ENCODE assay signal across 17 cellular contexts in the genomic region with DNA sequence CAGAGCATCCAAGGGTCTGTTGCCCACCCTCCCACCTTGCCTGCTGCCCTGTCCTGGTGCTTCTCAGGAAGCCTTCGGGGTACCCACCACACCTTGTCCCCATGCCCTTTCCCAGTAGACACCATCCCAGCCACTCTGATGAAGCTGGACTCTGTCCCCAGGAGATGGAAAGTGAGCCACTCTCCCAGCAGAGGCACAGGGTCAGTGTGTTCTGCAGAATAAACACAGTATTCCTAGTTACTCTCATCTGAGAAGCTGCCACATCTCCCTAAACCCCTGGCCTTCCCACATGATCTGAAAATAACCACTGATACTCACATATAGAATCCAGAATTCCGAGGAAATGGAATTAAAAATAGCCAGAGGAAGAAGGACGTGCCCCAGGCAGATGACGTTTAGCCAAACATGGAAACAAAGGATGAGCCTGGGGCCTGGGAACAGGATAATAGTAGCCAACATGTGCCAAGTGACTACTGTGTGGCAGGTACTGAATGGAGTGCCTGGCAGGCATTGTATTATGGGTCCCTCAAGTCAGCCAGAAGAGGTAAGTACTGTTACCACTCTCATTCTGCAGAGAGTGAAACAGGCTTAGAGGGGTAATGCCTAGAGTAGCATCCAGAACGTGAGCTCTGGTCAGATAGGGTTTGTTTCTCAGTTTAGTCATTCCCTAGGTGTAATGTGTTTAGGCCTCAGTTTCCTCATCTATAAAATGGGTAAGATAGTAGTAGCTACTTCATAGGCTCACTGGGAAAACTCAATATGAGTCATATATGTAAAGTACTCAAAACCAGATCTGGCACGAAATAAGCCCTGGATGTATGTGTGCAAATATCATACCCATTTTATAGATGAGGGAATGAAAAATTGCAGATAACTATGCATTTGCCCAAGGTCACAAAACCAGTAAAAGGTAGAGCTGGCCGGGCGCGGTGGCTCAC. TPM values are rescaled to one million over a fixed set of nuclear protein-coding genes. Genes with fewer than 3 reads are reported as not detected.
DNase-seq lines count a peak whose midpoint lies in the region; ATAC-seq and TF ChIP-seq lines count a peak whose summit lies in the region.
"Had no signal": no experiment of that assay in that cellular context is flagged by ENCODE, and none has a peak within 500 bp of the region (broad histone marks: within the 10 kb centered on the region; RNA-seq: fewer than 3 reads in every experiment).

No MANE protein-coding gene starts in this region.

- no peak for TF ChIP-seq RAD21 in liver (IDR thresholded peaks at IDR 0.05)

- intact Hi-C loops in left ventricle myocardium inferior (cut with micrococcal nuclease) = loop anchor here (10.0 kb wide), 1 partner anchor 258 kb away; no protein-coding TSS in a partner anchor
- intact Hi-C loops in left cardiac atrium (cut with DNase I) = no loop called here

- TF ChIP-seq CTCF in left ventricle myocardium inferior (IDR thresholded peaks at IDR 0.05; ENCODE audit: borderline replicate concordance) = no peak
- TF ChIP-seq CTCF in liver (IDR thresholded peaks at IDR 0.05; ENCODE audit: low read depth, low read length, missing input control) = no peak

- H3K36me3 ChIP-seq in left ventricle myocardium inferior = no peaks in the 10 kb centered on the region
- H3K36me3 ChIP-seq in adipocyte (ENCODE audit: control insufficient read depth, insufficient read depth, low read length, severe bottlenecking) = peaks cover 13% of the 10 kb centered on the region
- H3K36me3 ChIP-seq in liver (ENCODE audit: control insufficient read depth in 4 of 4, insufficient read depth in 3 of 4, low read depth in 1 of 4, low read length in 3 of 4) = no peaks in the 10 kb centered on the region
- H3K36me3 ChIP-seq: SJSA1 had no signal

- no peak for ATAC-seq in left cardiac atrium
- no peak for ATAC-seq in HG02973 (IDR thresholded peaks at IDR 0.05; ENCODE audit: unreplicated experiment)
- no peak for ATAC-seq in GM21528 (IDR thresholded peaks at IDR 0.05; ENCODE audit: low FRiP score, unreplicated experiment)

- H3K9me3 ChIP-seq in left ventricle myocardium inferior (replicated peaks) (no peaks in the 10 kb centered on the region), adipocyte (ENCODE audit: control insufficient read depth, low read length) (no peaks in the 10 kb centered on the region), liver (ENCODE audit: control insufficient read depth in 4 of 4, low read length in 3 of 4) (no peaks in the 10 kb centered on the region)
- H3K9me3 ChIP-seq: SJSA1 had no signal

- 79% methylated on average over 9 of the region's 9 CpGs for WGBS in liver

- H3K27ac ChIP-seq in left ventricle myocardium inferior (replicated peaks) (peak overlapping the region; percentile 47), liver (ENCODE audit: low read depth in 1 of 2, low read length in 2 of 2) (peak overlapping the region in 1 of 2 donors; percentile 12)
- H3K27ac ChIP-seq: SJSA1 had no signal

- H3K9ac ChIP-seq in adipocyte (ENCODE audit: low read length) = peak overlapping the region; percentile 13
- H3K9ac ChIP-seq in liver (ENCODE audit: low read depth in 1 of 2, low read length in 2 of 2) = peak overlapping the region in 1 of 2 donors; percentile 59

- H3K27me3 ChIP-seq in left ventricle myocardium inferior (ENCODE audit: low read depth) (no peaks in the 10 kb centered on the region), adipocyte (replicated peaks; ENCODE audit: control insufficient read depth, insufficient read depth, low read length) (no peaks in the 10 kb centered on the region), liver (ENCODE audit: control insufficient read depth in 4 of 4, insufficient read depth in 4 of 4, low read length in 3 of 4) (no peaks in the 10 kb centered on the region)
- H3K27me3 ChIP-seq: SJSA1 had no signal

- H3K4me1 ChIP-seq in left ventricle myocardium inferior (peaks cover 10% of the 10 kb centered on the region), adipocyte (ENCODE audit: control insufficient read depth, insufficient read depth, low read length) (no peaks in the 10 kb centered on the region), liver (ENCODE audit: control insufficient read depth in 4 of 4, insufficient read depth in 4 of 4, low read length in 3 of 4) (peaks cover 3 to 12% (median 6%) of the 10 kb centered on the region in 4 donors)

- H3K4me3 ChIP-seq in left ventricle myocardium inferior = no peak overlapping the region
- H3K4me3 ChIP-seq in adipocyte (ENCODE audit: low read length) = no peak overlapping the region
- H3K4me3 ChIP-seq in liver (ENCODE audit: low read depth in 1 of 3, low read length in 3 of 3) = no peak overlapping the region
- H3K4me3 ChIP-seq: SJSA1 had no signal

- no peak for DNase-seq in left ventricle myocardium inferior
- DNase-seq in left cardiac atrium = no peak
- DNase-seq in adipocyte (ENCODE audit: low read depth) = no peak
- no peak for DNase-seq in GM19240 (ENCODE audit: insufficient read length, low spot score)
- DNase-seq in activated T-cell treated with anti-CD3 and anti-CD28 coated beads for 4 hours = no peak
- DNase-seq: AML-193; CD4-positive, CD25-positive, alpha-beta regulatory T cell; DMS53; Karpas-422; NCI-H1105 treated with DMSO at 0.1 percent for 48 hours; NCI-H1930; NCI-H510A; OCI-M1 had no signal

TF ChIP-seq in liver, 16 proteins besides CTCF, POLR2A, EP300 and RAD21:
- TF ChIP-seq, protein P1, sequence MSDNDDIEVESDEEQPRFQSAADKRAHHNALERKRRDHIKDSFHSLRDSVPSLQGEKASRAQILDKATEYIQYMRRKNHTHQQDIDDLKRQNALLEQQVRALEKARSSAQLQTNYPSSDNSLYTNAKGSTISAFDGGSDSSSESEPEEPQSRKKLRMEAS (IDR thresholded peaks at IDR 0.05) = no peak
- TF ChIP-seq RXRA (IDR thresholded peaks at IDR 0.05) (peak; percentile 17 to 46), HNF4G (IDR thresholded peaks at IDR 0.05) (no peak), SP1 (IDR thresholded peaks at IDR 0.05) (no peak), EGR1 (IDR thresholded peaks at IDR 0.05; ENCODE audit: low read depth in 2 of 2) (no peak), GABPA (IDR thresholded peaks at IDR 0.05 in 1 of 2, conservative IDR thresholded peaks at IDR 0.05 in 1 of 2) (no peak), YY1 (IDR thresholded peaks at IDR 0.05) (no peak), FOXA1 (IDR thresholded peaks at IDR 0.05) (no peak), ZBTB33 (IDR thresholded peaks at IDR 0.05) (no peak), REST (IDR thresholded peaks at IDR 0.05) (no peak), NR2F2 (IDR thresholded peaks at IDR 0.05) (no peak), FOXA2 (IDR thresholded peaks at IDR 0.05) (no peak), HNF4A (conservative IDR thresholded peaks at IDR 0.05) (peak; percentile 52 to 76), TAF1 (conservative IDR thresholded peaks at IDR 0.05) (no peak)
- TF ChIP-seq, protein P2, sequence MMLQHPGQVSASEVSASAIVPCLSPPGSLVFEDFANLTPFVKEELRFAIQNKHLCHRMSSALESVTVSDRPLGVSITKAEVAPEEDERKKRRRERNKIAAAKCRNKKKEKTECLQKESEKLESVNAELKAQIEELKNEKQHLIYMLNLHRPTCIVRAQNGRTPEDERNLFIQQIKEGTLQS (IDR thresholded peaks at IDR 0.05) = no peak
TF ChIP-seq in liver: peak in this region for 2.

RNA-seq across cellular contexts. Expression of gene PEMT, which starts 20.8 kb away (rescaled TPM):
- 18.8 TPM for total RNA-seq in left ventricle myocardium inferior
- 10 to 100 TPM; 28.1 to 36.5 TPM for total RNA-seq in left cardiac atrium
- 100 to 1,000 TPM in 1 of 2 donors, 10 to 100 TPM in 1; 64.6 to 180 TPM for total RNA-seq in liver
- polyA plus RNA-seq in liver = 100 to 1,000 TPM; 189 to 211 TPM
